ENCODE assay signal across 8 cellular contexts in genomic region chr3:100260081-100260684, GRCh38. TPM values are rescaled to one million over a fixed set of nuclear protein-coding genes. Genes with fewer than 3 reads are reported as not detected.
DNase-seq lines count a peak whose midpoint lies in the region; ATAC-seq and TF ChIP-seq lines count a peak whose summit lies in the region.

No MANE protein-coding gene starts in this region.

- peak overlapping the region; percentile 89 for H3K4me3 Mint-ChIP-seq in activated CD4-positive, alpha-beta T cell treated with anti-CD3 and anti-CD28 coated beads, Interleukin-2, amount 10 ng/mL, durations not matched to agents 7 days and 5 days

- H3K36me3 ChIP-seq in NT2/D1 (ENCODE audit: insufficient read depth, insufficient read length, low read length) (no peaks in the 10 kb centered on the region), suprapubic skin (no peaks in the 10 kb centered on the region)

- peak overlapping the region; percentile 99 for H3K4me3 ChIP-seq in NT2/D1 (ENCODE audit: insufficient read length, low read depth)
- peak overlapping the region; percentile 93 for H3K4me3 ChIP-seq in suprapubic skin

- peaks cover 45% of the 10 kb centered on the region for H3K4me1 Mint-ChIP-seq in activated CD4-positive, alpha-beta T cell treated with anti-CD3 and anti-CD28 coated beads, Interleukin-2, amount 10 ng/mL, durations not matched to agents 7 days and 5 days

- 7% methylated on average over 18 of the region's 18 CpGs for WGBS in suprapubic skin

- CTCF ChIA-PET in activated CD4-positive, alpha-beta T cell treated with anti-CD3 and anti-CD28 coated beads, Interleukin-2, amount 10 ng/mL, durations not matched to agents 7 days and 5 days (lab: Charles Lee), result interaction anchor here (0.6 to 1.4 kb wide), 10 partner anchors 10 to 1314 kb away, joined by 3 to 4 read pairs (median 3); partner anchors contain the start of genes CMSS1 and PCNP

- H3K36me3 Mint-ChIP-seq in activated CD4-positive, alpha-beta T cell treated with anti-CD3 and anti-CD28 coated beads, Interleukin-2, amount 10 ng/mL, durations not matched to agents 7 days and 5 days (ENCODE audit: low read depth), result peaks cover 2% of the 10 kb centered on the region

- peak overlapping the region; percentile 70 for H3K9ac ChIP-seq in NT2/D1 (ENCODE audit: insufficient read length, low read depth)

- H3K4me1 ChIP-seq in NT2/D1 (ENCODE audit: insufficient read depth, insufficient read length) (no peaks in the 10 kb centered on the region), suprapubic skin (peaks cover 53% of the 10 kb centered on the region)

- H3K27me3 Mint-ChIP-seq in activated CD4-positive, alpha-beta T cell treated with anti-CD3 and anti-CD28 coated beads, Interleukin-2, amount 10 ng/mL, durations not matched to agents 7 days and 5 days, result no peaks in the 10 kb centered on the region

- peak overlapping the region; percentile 99 for H3K27ac ChIP-seq in suprapubic skin

- POLR2A ChIA-PET in activated CD4-positive, alpha-beta T cell treated with anti-CD3 and anti-CD28 coated beads, Interleukin-2, amount 10 ng/mL, durations not matched to agents 7 days and 5 days (lab: Charles Lee), result interaction anchor here (0.6 kb wide), 1 partner anchor 1406 kb away, joined by 3 read pairs; no protein-coding TSS in a partner anchor

- H3K27me3 ChIP-seq in NT2/D1 (ENCODE audit: insufficient read depth, insufficient read length) (no peaks in the 10 kb centered on the region), suprapubic skin (no peaks in the 10 kb centered on the region)

- H3K27ac Mint-ChIP-seq in activated CD4-positive, alpha-beta T cell treated with anti-CD3 and anti-CD28 coated beads, Interleukin-2, amount 10 ng/mL, durations not matched to agents 7 days and 5 days, result peak overlapping the region; percentile 96

- no peak for ATAC-seq in HG03571 (IDR thresholded peaks at IDR 0.05; ENCODE audit: unreplicated experiment)
- no peak for ATAC-seq in GM21717 (IDR thresholded peaks at IDR 0.05; ENCODE audit: unreplicated experiment)

- no peak for DNase-seq in activated CD4-positive, alpha-beta T cell treated with anti-CD3 and anti-CD28 coated beads, Interleukin-2, amount 10 ng/mL, durations not matched to agents 7 days and 5 days
- DNase-seq in activated CD4-positive, alpha-beta T cell treated with anti-CD3 and anti-CD28 coated beads, Interleukin-2, amount 50 U/mL, for 48 hours, result no peak
- peak; percentile 11 for DNase-seq in NT2/D1 (ENCODE audit: low read depth, low spot score)
- peak; percentile 66 for DNase-seq in cerebellar cortex (ENCODE audit: low spot score)
- DNase-seq in left kidney (ENCODE audit: low read depth, low spot score), result peak; percentile 75
- peak in 1 of 2 donors; percentile 77 for DNase-seq in suprapubic skin (ENCODE audit: low spot score in 2 of 2)

- no peak for TF ChIP-seq CTCF in suprapubic skin (IDR thresholded peaks at IDR 0.05)

- no peaks in the 10 kb centered on the region for H3K9me3 ChIP-seq in NT2/D1 (ENCODE audit: insufficient read depth, low read length)
- no peaks in the 10 kb centered on the region for H3K9me3 ChIP-seq in suprapubic skin

- TF ChIP-seq POLR2A in suprapubic skin (IDR thresholded peaks at IDR 0.05), result no peak

- TF ChIP-seq EP300 in suprapubic skin (IDR thresholded peaks at IDR 0.05), result no peak

- no peaks in the 10 kb centered on the region for H3K9me3 Mint-ChIP-seq in activated CD4-positive, alpha-beta T cell treated with anti-CD3 and anti-CD28 coated beads, Interleukin-2, amount 10 ng/mL, durations not matched to agents 7 days and 5 days

RNA-seq across cellular contexts. Expression of gene TBC1D23, which starts 0.6 kb away (rescaled TPM):
- 10 to 100 TPM; 28.2 to 28.6 TPM for total RNA-seq in activated CD4-positive, alpha-beta T cell treated with anti-CD3 and anti-CD28 coated beads, Interleukin-2, amount 10 ng/mL, durations not matched to agents 7 days and 5 days
- 10 to 100 TPM; 25.7 to 36.6 (median 34.6) TPM for total RNA-seq in suprapubic skin

Comparison
In these comparisons a context has a peak if more than half of its experiments do, and no peak if none do; other contexts are left out.
1. DNase-seq: peak in NT2/D1 (single experiment), cerebellar cortex (single experiment) and left kidney (single experiment); none in activated CD4-positive, alpha-beta T cell treated with anti-CD3 and anti-CD28 coated beads, Interleukin-2, amount 10 ng/mL, durations not matched to agents 7 days and 5 days (single experiment) and activated CD4-positive, alpha-beta T cell treated with anti-CD3 and anti-CD28 coated beads, Interleukin-2, amount 50 U/mL, for 48 hours (0 of 2).